In genomic region chr12:11958216-11959091, GRCh38 we compare ENCODE assay signal across 10 cellular contexts.
DNase-seq lines count a peak whose midpoint lies in the region; ATAC-seq, FAIRE-seq and TF ChIP-seq lines count a peak whose summit lies in the region.
"Had no signal": no experiment of that assay in that cellular context is flagged by ENCODE, and none has a peak within 500 bp of the region (broad histone marks: within the 10 kb centered on the region; RNA-seq: fewer than 3 reads in every experiment).

No MANE protein-coding gene starts in this region.

- in situ Hi-C loops in transverse colon (cut with MboI; ENCODE audit: low pct_ligation_motif_present in 1 of 4, low pct_unique_long_range_greater_than_20kb in 1 of 4, low sequenced_read_pairs in 3 of 4) = no loop called here

- H3K79me2 ChIP-seq in endothelial cell of umbilical vein (ENCODE audit: control insufficient read depth, insufficient read depth, low read length) = no peaks in the 10 kb centered on the region

- TF ChIP-seq EP300 in transverse colon (IDR thresholded peaks at IDR 0.05; ENCODE audit: low read depth) = no peak

- no peaks in the 10 kb centered on the region for H4K20me1 ChIP-seq in endothelial cell of umbilical vein (replicated peaks; ENCODE audit: control insufficient read depth, extremely low read depth, insufficient read depth, low read length)

- peak overlapping the region; percentile 82 for H2AFZ ChIP-seq in endothelial cell of umbilical vein (ENCODE audit: low read depth, low read length)

- CTCF ChIA-PET in endothelial cell of umbilical vein (lab: Charles Lee) = interaction anchor here (1.2 to 1.4 kb wide), 2 partner anchors 14 to 75 kb away, joined by 4 to 7 read pairs; no protein-coding TSS in a partner anchor

- dilution Hi-C loops in endothelial cell of umbilical vein (cut with MboI; ENCODE audit: extremely low pct_ligation_motif_present, low sequenced_read_pairs) = no loop called here

- peak overlapping the region; percentile 40 for H3K4me3 Mint-ChIP-seq in T-helper 1 cell treated with Interleukin-12 subunit alpha and Interleukin-12 subunit beta and Interleukin-4 antibody, amounts not matched to agents 30 μg/mL and 1 μg/mL, for 36 hours
- H3K4me3 Mint-ChIP-seq: activated B cell treated with CpG ODN at 0.5 μM for 24 hours, B cell had no signal

- peaks cover 14% of the 10 kb centered on the region for H3K36me3 Mint-ChIP-seq in T-helper 1 cell treated with Interleukin-12 subunit alpha and Interleukin-12 subunit beta and Interleukin-4 antibody, amounts not matched to agents 30 μg/mL and 1 μg/mL, for 36 hours (ENCODE audit: low read depth)

- no peak overlapping the region for H3K4me3 ChIP-seq in endothelial cell of umbilical vein (replicated peaks in 1 of 3; ENCODE audit: insufficient read depth in 1 of 3, low read depth in 1 of 3, low read length in 3 of 3)
- no peak overlapping the region for H3K4me3 ChIP-seq in transverse colon

- TSS peak; percentile 77 for BruUV-seq in endothelial cell of umbilical vein (replicated peaks; lab: Mats Ljungman, UMichigan)

- H3K4me1 Mint-ChIP-seq in T-helper 1 cell treated with Interleukin-12 subunit alpha and Interleukin-12 subunit beta and Interleukin-4 antibody, amounts not matched to agents 30 μg/mL and 1 μg/mL, for 36 hours (ENCODE audit: low read depth) = peaks cover 58% of the 10 kb centered on the region
- H3K4me1 Mint-ChIP-seq: B cell had no signal

- peak overlapping the region; percentile 95 for H3K27ac ChIP-seq in endothelial cell of umbilical vein (ENCODE audit: insufficient read depth, low read depth, low read length)
- no peak overlapping the region for H3K27ac ChIP-seq in transverse colon

- H3K4me2 ChIP-seq in endothelial cell of umbilical vein (ENCODE audit: insufficient read depth, low read length) = peak overlapping the region; percentile 57

- peak; percentile 99 for FAIRE-seq in endothelial cell of umbilical vein (lab: Jason Lieb, UNC)

- peak overlapping the region; percentile 57 for H3K9ac ChIP-seq in endothelial cell of umbilical vein (replicated peaks; ENCODE audit: extremely low read depth, insufficient read depth, low read length)

- peak overlapping the region; percentile 83 for H3K27ac Mint-ChIP-seq in T-helper 1 cell treated with Interleukin-12 subunit alpha and Interleukin-12 subunit beta and Interleukin-4 antibody, amounts not matched to agents 30 μg/mL and 1 μg/mL, for 36 hours
- H3K27ac Mint-ChIP-seq: activated B cell treated with CpG ODN at 0.5 μM for 24 hours, B cell had no signal

- no peak for DNase-seq in activated CD4-positive, CD25-positive, alpha-beta regulatory T cell treated with anti-CD3 and anti-CD28 coated beads, Interleukin-2, amount 50 U/mL, for 72 hours
- peak; percentile 83 for DNase-seq in endothelial cell of umbilical vein (ENCODE audit: low read depth, low spot score)
- DNase-seq in stimulated activated CD4-positive, alpha-beta T cell treated with anti-CD3 and anti-CD28 coated beads, Interleukin-4, amount 100 ng/mL, for 4 hours = peak; percentile 22 to 28
- no peak for DNase-seq in transverse colon
- DNase-seq in head of caudate nucleus = no peak
- DNase-seq: activated B cell treated with CpG ODN at 0.5 μM for 24 hours had no signal

- peak; percentile 79 to 88 for ATAC-seq in activated CD4-positive, CD25-positive, alpha-beta regulatory T cell treated with anti-CD3 and anti-CD28 coated beads, Interleukin-2, amount 50 U/mL, for 24 hours
- ATAC-seq in GM21381 (IDR thresholded peaks at IDR 0.05; ENCODE audit: unreplicated experiment) = no peak

- POLR2A ChIA-PET in endothelial cell of umbilical vein (lab: Charles Lee) = no interaction called here

- no peaks in the 10 kb centered on the region for H3K27me3 Mint-ChIP-seq in T-helper 1 cell treated with Interleukin-12 subunit alpha and Interleukin-12 subunit beta and Interleukin-4 antibody, amounts not matched to agents 30 μg/mL and 1 μg/mL, for 36 hours (ENCODE audit: low read depth)

- no peaks in the 10 kb centered on the region for H3K9me3 Mint-ChIP-seq in T-helper 1 cell treated with Interleukin-12 subunit alpha and Interleukin-12 subunit beta and Interleukin-4 antibody, amounts not matched to agents 30 μg/mL and 1 μg/mL, for 36 hours
- H3K9me3 Mint-ChIP-seq: activated B cell treated with CpG ODN at 0.5 μM for 24 hours had no signal

- peaks cover 19% of the 10 kb centered on the region for H3K4me1 ChIP-seq in endothelial cell of umbilical vein (ENCODE audit: control insufficient read depth, extremely low read depth, insufficient read depth, low read length)
- no peaks in the 10 kb centered on the region for H3K4me1 ChIP-seq in transverse colon

- H3K27me3 ChIP-seq in endothelial cell of umbilical vein (ENCODE audit: control insufficient read depth in 2 of 2, insufficient read depth in 2 of 2, low read length in 2 of 2) (peaks cover 0 to 14% of the 10 kb centered on the region in 2 experiments), transverse colon (no peaks in the 10 kb centered on the region)

- H3K9me1 ChIP-seq in endothelial cell of umbilical vein (replicated peaks; ENCODE audit: control insufficient read depth, extremely low read depth, insufficient read depth, low read length) = no peaks in the 10 kb centered on the region

- TF ChIP-seq POLR2A in endothelial cell of umbilical vein (IDR thresholded peaks at IDR 0.05; ENCODE audit: low read depth, low read length) (no peak), transverse colon (IDR thresholded peaks at IDR 0.05) (no peak)

- H3K36me3 ChIP-seq in endothelial cell of umbilical vein (ENCODE audit: control insufficient read depth in 2 of 2, extremely low read depth in 1 of 2, insufficient read depth in 2 of 2, low read length in 2 of 2) (no peaks in the 10 kb centered on the region), transverse colon (no peaks in the 10 kb centered on the region)

- intact Hi-C loops in endothelial cell of umbilical vein (cut with micrococcal nuclease) = loop anchor here (5.0 kb wide), 1 partner anchor 306 kb away; no protein-coding TSS in a partner anchor
- intact Hi-C loops in transverse colon (cut with DNase I; ENCODE audit: low total_unique reads) = no loop called here
- intact Hi-C loops in head of caudate nucleus (cut with DNase I) = no loop called here

- H3K9me3 ChIP-seq in endothelial cell of umbilical vein (replicated peaks; ENCODE audit: control insufficient read depth, insufficient read depth, low read length) (no peaks in the 10 kb centered on the region), transverse colon (no peaks in the 10 kb centered on the region)

- TF ChIP-seq CTCF in endothelial cell of umbilical vein (IDR thresholded peaks at IDR 0.05; ENCODE audit: extremely low read depth in 1 of 2, insufficient read depth in 1 of 2, low read depth in 1 of 2, low read length in 2 of 2) (no peak), transverse colon (IDR thresholded peaks at IDR 0.05) (no peak)

- 74 to 77% methylated on average over 5 to 9 of the region's 9 CpGs for WGBS in transverse colon (ENCODE audit: low coverage in 1 of 2), 2 donors

TF ChIP-seq in endothelial cell of umbilical vein, 7 proteins besides CTCF, POLR2A, EP300 and RAD21:
- TF ChIP-seq, protein P1, sequence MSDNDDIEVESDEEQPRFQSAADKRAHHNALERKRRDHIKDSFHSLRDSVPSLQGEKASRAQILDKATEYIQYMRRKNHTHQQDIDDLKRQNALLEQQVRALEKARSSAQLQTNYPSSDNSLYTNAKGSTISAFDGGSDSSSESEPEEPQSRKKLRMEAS (IDR thresholded peaks at IDR 0.05; ENCODE audit: insufficient read depth, insufficient read length) = peak; percentile 64
- TF ChIP-seq EZH2 (IDR thresholded peaks at IDR 0.05; ENCODE audit: borderline replicate concordance, low read depth, low read length, severe bottlenecking) = no peak
- TF ChIP-seq POLR2AphosphoS5 (IDR thresholded peaks at IDR 0.05; ENCODE audit: insufficient read depth, low read depth, low read length) = peak; percentile 50
- no peak for TF ChIP-seq GATA2 (IDR thresholded peaks at IDR 0.05; ENCODE audit: insufficient read depth, insufficient read length, low read depth, low read length)
- peak; percentile 10 for TF ChIP-seq MYC (IDR thresholded peaks at IDR 0.05; ENCODE audit: low read depth, low read length)
- peak; percentile 67 for TF ChIP-seq JUN (IDR thresholded peaks at IDR 0.05; ENCODE audit: borderline replicate concordance, insufficient read depth, insufficient read length, low read depth)
- peak; percentile 86 for TF ChIP-seq FOS (IDR thresholded peaks at IDR 0.05; ENCODE audit: borderline replicate concordance, insufficient read depth, low read length)

Comparison
In these comparisons a context has a peak if more than half of its experiments do, and no peak if none do; other contexts are left out.
1. DNase-seq: peak in endothelial cell of umbilical vein (single experiment) and stimulated activated CD4-positive, alpha-beta T cell treated with anti-CD3 and anti-CD28 coated beads, Interleukin-4, amount 100 ng/mL, for 4 hours (2 of 2); none in activated CD4-positive, CD25-positive, alpha-beta regulatory T cell treated with anti-CD3 and anti-CD28 coated beads, Interleukin-2, amount 50 U/mL, for 72 hours (single experiment), transverse colon (single experiment) and head of caudate nucleus (0 of 42).